Comparison of ENCODE assay signal across 16 cellular contexts in the genomic region with DNA sequence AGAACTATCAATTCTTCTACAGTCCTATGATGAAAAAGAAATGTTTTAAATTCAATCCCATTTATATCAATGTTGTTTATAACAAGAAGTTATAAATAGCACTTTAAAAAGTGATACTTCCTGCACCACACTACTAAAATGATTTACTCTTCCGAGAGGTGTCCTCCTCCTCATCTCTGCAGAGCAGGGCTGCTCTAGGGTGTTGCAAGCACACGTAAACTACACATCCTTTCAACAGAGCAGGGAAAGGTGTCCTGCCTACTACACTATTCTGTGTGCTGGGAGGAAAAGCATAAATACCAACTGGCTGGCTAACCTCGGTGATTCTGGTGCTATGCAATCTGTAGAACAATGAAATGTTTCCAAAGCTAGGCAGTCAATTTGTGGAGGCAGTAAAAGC.
A peak's percentile ranks its signal among the peaks of the same experiment; 100 is the strongest.
DNase-seq lines count a peak whose midpoint lies in the region; ATAC-seq, FAIRE-seq and TF ChIP-seq lines count a peak whose summit lies in the region.
"Had no signal": no experiment of that assay in that cellular context is flagged by ENCODE, and none has a peak within 500 bp of the region (broad histone marks: within the 10 kb centered on the region; RNA-seq: fewer than 3 reads in every experiment).

No MANE protein-coding gene starts in this region.

- H2AFZ ChIP-seq in IMR-90 (replicated peaks; ENCODE audit: low read length, poor library complexity) (no peak overlapping the region), H1 (ENCODE audit: low read length) (peak overlapping the region; percentile 27; the same call in 1 of the 2 replicates)

- H3K56ac ChIP-seq in IMR-90 (ENCODE audit: extremely low read depth, insufficient read depth, low read length) (no peak overlapping the region), H1 (replicated peaks; ENCODE audit: insufficient read length, low read depth, low read length) (no peak overlapping the region)

- H3K23ac ChIP-seq in IMR-90 (ENCODE audit: low read depth, low read length): 0 out of 2 replicates have a peak overlapping the region, but pooled peaks have one; percentile 2
- no peak overlapping the region for H3K23ac ChIP-seq in H1 (ENCODE audit: insufficient read length)

- no peak overlapping the region for H4K91ac ChIP-seq in IMR-90 (ENCODE audit: insufficient read depth, low read depth, low read length)
- H4K91ac ChIP-seq in H1 (replicated peaks; ENCODE audit: insufficient read length, low read length): no peak overlapping the region

- TF ChIP-seq POLR2A in IMR-90 (IDR thresholded peaks at IDR 0.05; ENCODE audit: low read depth, low read length): no peak
- no peak for TF ChIP-seq POLR2A in H1 (IDR thresholded peaks at IDR 0.05; ENCODE audit: control extremely low read depth in 1 of 2, low read depth in 2 of 2, low read length in 2 of 2)

- BruUV-seq in IMR-90 (replicated peaks; lab: Mats Ljungman, UMichigan): no TSS peak

- H2AK5ac ChIP-seq in IMR-90 (ENCODE audit: low read depth, low read length) (no peak overlapping the region), H1 (ENCODE audit: low read depth, low read length) (no peak overlapping the region)

- no peak overlapping the region for H2BK120ac ChIP-seq in IMR-90 (ENCODE audit: low read depth, low read length)
- no peak overlapping the region for H2BK120ac ChIP-seq in H1 (replicated peaks; ENCODE audit: low read depth, low read length)

- H3K36me3 Mint-ChIP-seq in natural killer cell: peaks cover 5% of the 10 kb centered on the region

- in situ Hi-C loops in IMR-90 (cut with MboI; ENCODE audit: low sequenced_read_pairs): no loop called here

- H4K5ac ChIP-seq in IMR-90 (ENCODE audit: low read depth, low read length): no peak overlapping the region
- no peak overlapping the region for H4K5ac ChIP-seq in H1 (ENCODE audit: insufficient read length, low read depth, low read length)

- FAIRE-seq in H1 (lab: Jason Lieb, UNC): no peak
- FAIRE-seq: A549, GM12878, H54, HTR-8/SVneo had no signal

- H3K27ac ChIP-seq in IMR-90 (ENCODE audit: insufficient read depth, low read length) (no peak overlapping the region), H1 (ENCODE audit: low read depth, low read length) (no peak overlapping the region), subcutaneous abdominal adipose tissue (ENCODE audit: low read depth, low read length) (peak overlapping the region; percentile 82), right atrium auricular region (no peak overlapping the region)
- H3K27ac ChIP-seq: A549, C4-2B had no signal

- H3K9ac ChIP-seq in IMR-90 (ENCODE audit: low read depth, low read length) (no peak overlapping the region), H1 (replicated peaks in 1 of 4; ENCODE audit: extremely low read depth in 1 of 4, low read depth in 3 of 4, low read length in 3 of 4) (no peak overlapping the region), subcutaneous abdominal adipose tissue (ENCODE audit: low read length in 5 of 5) (no peak overlapping the region)

- H2BK5ac ChIP-seq in IMR-90 (ENCODE audit: low read depth, low read length, poor library complexity, severe bottlenecking) (no peak overlapping the region), H1 (ENCODE audit: low read depth, low read length) (no peak overlapping the region)

- POLR2A ChIA-PET in IMR-90 (lab: Charles Lee; ENCODE audit: unreplicated experiment): no interaction called here
- POLR2A ChIA-PET in H1 (lab: Charles Lee; ENCODE audit: partially characterized antibody): no interaction called here

- H3K14ac ChIP-seq in IMR-90 (replicated peaks; ENCODE audit: low read depth, low read length) (0 out of 2 replicates have a peak overlapping the region, but pooled peaks have one; percentile 0), H1 (ENCODE audit: insufficient read length) (no peak overlapping the region)

- no peak overlapping the region for H3K4me3 Mint-ChIP-seq in natural killer cell
- H3K4me3 Mint-ChIP-seq: CD4-positive, alpha-beta memory T cell had no signal

- H3K4ac ChIP-seq in IMR-90 (ENCODE audit: low read depth, low read length) (no peak overlapping the region), H1 (replicated peaks; ENCODE audit: insufficient read length, low read depth, low read length) (no peak overlapping the region)

- H3K9me3 Mint-ChIP-seq in natural killer cell: no peaks in the 10 kb centered on the region

- no peaks in the 10 kb centered on the region for H3K27me3 Mint-ChIP-seq in natural killer cell (ENCODE audit: low read depth in 2 of 2)
- H3K27me3 Mint-ChIP-seq: CD4-positive, alpha-beta memory T cell had no signal

- H2BK15ac ChIP-seq in IMR-90 (ENCODE audit: low read depth, low read length) (no peak overlapping the region), H1 (ENCODE audit: low read length) (no peak overlapping the region)

- WGBS in IMR-90 (ENCODE audit: extremely low coverage in 2 of 2, insufficient read length in 1 of 2), 2 experiments: no CpG with 5 or more reads among the region's 3 CpGs
- WGBS in H1 (ENCODE audit: extremely low coverage in 1 of 2, insufficient coverage in 1 of 2, insufficient read length in 1 of 2, insufficient replicate concordance in 2 of 2, low coverage in 1 of 2, low lambda C conversion rate in 2 of 2, missing lambda C conversion rate in 1 of 2), 2 experiments: 90% methylated on average over 3 of the region's 3 CpGs; no CpG with 5 or more reads in 1 of the 2 experiments

- H3K9me3 ChIP-seq in IMR-90 (ENCODE audit: control insufficient read depth, insufficient read depth, low read length): no peaks in the 10 kb centered on the region
- H3K9me3 ChIP-seq in H1 (ENCODE audit: insufficient read depth in 2 of 2, low read depth in 1 of 2, low read length in 1 of 2): no peaks in the 10 kb centered on the region
- H3K9me3 ChIP-seq in subcutaneous abdominal adipose tissue (ENCODE audit: control insufficient read depth in 5 of 5, low read length in 5 of 5): no peaks in the 10 kb centered on the region
- no peaks in the 10 kb centered on the region for H3K9me3 ChIP-seq in right atrium auricular region
- H3K9me3 ChIP-seq: A549, BE2C had no signal

- TF ChIP-seq CTCF in IMR-90 (conservative IDR thresholded peaks at IDR 0.05; ENCODE audit: low read depth, low read length): no peak
- no peak for TF ChIP-seq CTCF in H1 (IDR thresholded peaks at IDR 0.05; ENCODE audit: control extremely low read depth in 1 of 3, insufficient read depth in 1 of 3, low read depth in 1 of 3, low read length in 3 of 3)
- no peak for TF ChIP-seq CTCF in natural killer cell (IDR thresholded peaks at IDR 0.05)
- TF ChIP-seq CTCF in right atrium auricular region (IDR thresholded peaks at IDR 0.05): no peak

- TF ChIP-seq RAD21 in IMR-90 (IDR thresholded peaks at IDR 0.05; ENCODE audit: low read length) (no peak), H1 (IDR thresholded peaks at IDR 0.05 in 1 of 2, conservative IDR thresholded peaks at IDR 0.05 in 1 of 2; ENCODE audit: low read depth in 2 of 2, low read length in 2 of 2) (no peak)

- no peaks in the 10 kb centered on the region for H3K23me2 ChIP-seq in H1 (ENCODE audit: low read depth, low read length)

- H3K27me3 ChIP-seq in IMR-90 (ENCODE audit: control insufficient read depth, insufficient read depth, low read length) (no peaks in the 10 kb centered on the region), H1 (replicated peaks in 1 of 4; ENCODE audit: control insufficient read depth in 3 of 4, extremely low read depth in 1 of 4, insufficient read depth in 3 of 4, low read length in 3 of 4) (no peaks in the 10 kb centered on the region), subcutaneous abdominal adipose tissue (ENCODE audit: control insufficient read depth in 5 of 5, insufficient read depth in 4 of 5, low read length in 5 of 5) (no peaks in the 10 kb centered on the region), right atrium auricular region (no peaks in the 10 kb centered on the region)
- H3K27me3 ChIP-seq: BE2C had no signal

- H3K9me1 ChIP-seq in IMR-90 (ENCODE audit: insufficient read depth, low read length): peaks cover 7% of the 10 kb centered on the region; the same call in 1 of the 2 replicates

- H4K20me1 ChIP-seq in IMR-90 (ENCODE audit: insufficient read depth, low read length) (no peaks in the 10 kb centered on the region), H1 (replicated peaks in 1 of 2; ENCODE audit: control insufficient read depth in 1 of 2, insufficient read depth in 2 of 2, low read length in 2 of 2) (no peaks in the 10 kb centered on the region)

- H3K4me2 ChIP-seq in IMR-90 (ENCODE audit: low read depth, low read length): no peak overlapping the region
- no peak overlapping the region for H3K4me2 ChIP-seq in H1 (ENCODE audit: insufficient read depth in 1 of 2, low read depth in 2 of 2, low read length in 2 of 2)
- H3K4me2 ChIP-seq: A549 had no signal

- ATAC-seq in IMR-90 (ENCODE audit: low read depth) (no peak), natural killer cell (peak in 2 of 3 donors; percentile 46 to 49)
- ATAC-seq: A549, GM12878, HCT116 had no signal

- H3K4me1 Mint-ChIP-seq in natural killer cell: peaks cover 8 to 11% of the 10 kb centered on the region in 2 donors

- TF ChIP-seq EP300 in H1 (IDR thresholded peaks at IDR 0.05; ENCODE audit: borderline replicate concordance in 1 of 2, low read depth in 2 of 2, low read length in 2 of 2): no peak

- H3K36me3 ChIP-seq in IMR-90 (ENCODE audit: control insufficient read depth, insufficient read depth, low read length) (peaks cover 14% of the 10 kb centered on the region), H1 (ENCODE audit: control insufficient read depth in 2 of 4, insufficient read depth in 4 of 4, low read length in 3 of 4) (no peaks in the 10 kb centered on the region; a peak in 1 of 8 replicates), subcutaneous abdominal adipose tissue (ENCODE audit: control insufficient read depth in 5 of 5, insufficient read depth in 5 of 5, low read length in 5 of 5) (peaks cover 7 to 21% (median 14%) of the 10 kb centered on the region in 5 donors), right atrium auricular region (peaks cover 7% of the 10 kb centered on the region)
- H3K36me3 ChIP-seq: BE2C had no signal

- DNase-seq in IMR-90 (no peak), H1 (ENCODE audit: low read depth in 1 of 2, low spot score in 2 of 2) (no peak), natural killer cell (no peak), inferior parietal cortex (ENCODE audit: extremely low spot score) (no peak), GOT3 (lab: John Stamatoyannopoulos, UW) (no peak), right atrium auricular region (ENCODE audit: low spot score) (no peak)
- DNase-seq: BE2C; CD4-positive, alpha-beta memory T cell; DMS79 had no signal

- H3K79me1 ChIP-seq in IMR-90 (ENCODE audit: low read depth in 1 of 2, low read length in 2 of 2) (peaks cover 5 to 18% of the 10 kb centered on the region in 2 experiments; a peak in 3 of 4 replicates), H1 (ENCODE audit: low read depth, low read length) (no peaks in the 10 kb centered on the region)

- H2BK20ac ChIP-seq in IMR-90 (ENCODE audit: low read depth, low read length) (no peak overlapping the region), H1 (ENCODE audit: low read length) (no peak overlapping the region)

- intact Hi-C loops in IMR-90 (cut with micrococcal nuclease) (no loop called here), natural killer cell (cut with micrococcal nuclease) (no loop called here)

- H3K4me3 ChIP-seq in IMR-90 (ENCODE audit: insufficient read depth, low read depth, low read length) (no peak overlapping the region), H1 (ENCODE audit: extremely low read depth in 1 of 4, insufficient read depth in 2 of 4, low read depth in 3 of 4, low read length in 4 of 4) (no peak overlapping the region), subcutaneous abdominal adipose tissue (ENCODE audit: low read depth in 1 of 5, low read length in 5 of 5) (no peak overlapping the region), right atrium auricular region (no peak overlapping the region)
- H3K4me3 ChIP-seq: A549, GM12878 had no signal

- CTCF ChIA-PET in IMR-90 (lab: Yijun Ruan, JAX): interaction anchor here (2.4 kb wide), 1 partner anchor 153 kb away, joined by 12 read pairs; a partner anchor contains a TSS
- CTCF ChIA-PET in H1 (lab: Charles Lee; ENCODE audit: partially characterized antibody): interaction anchor here (0.6 to 1.6 kb wide), 3 partner anchors 8 to 1761 kb away, joined by 3 to 4 read pairs (median 3); no protein-coding TSS in a partner anchor

- H4K8ac ChIP-seq in IMR-90 (ENCODE audit: low read depth in 2 of 2, low read length in 2 of 2) (no peak overlapping the region), H1 (ENCODE audit: extremely low read depth, insufficient read depth, low read length) (no peak overlapping the region)

- peaks cover 7% of the 10 kb centered on the region for H3K4me1 ChIP-seq in IMR-90 (ENCODE audit: control insufficient read depth, insufficient read depth, low read length)
- peaks cover 0 to 8% (median 1%) of the 10 kb centered on the region in 4 experiments; a peak in 2 of 7 replicates for H3K4me1 ChIP-seq in H1 (replicated peaks in 1 of 4; ENCODE audit: control insufficient read depth in 3 of 4, insufficient read depth in 4 of 4, low read length in 3 of 4)
- H3K4me1 ChIP-seq in subcutaneous abdominal adipose tissue (ENCODE audit: control insufficient read depth in 5 of 5, insufficient read depth in 5 of 5, low read length in 5 of 5): peaks cover 0 to 25% (median 18%) of the 10 kb centered on the region in 5 donors
- H3K4me1 ChIP-seq in right atrium auricular region: peaks cover 0 to 11% of the 10 kb centered on the region in 2 donors

- dilution Hi-C loops in IMR-90 (cut with HindIII; ENCODE audit: low sequenced_read_pairs, unreplicated experiment): no loop called here

- H2BK12ac ChIP-seq in H1 (ENCODE audit: low read depth, low read length): no peak overlapping the region; the same call in 1 of the 2 replicates

- H3K79me2 ChIP-seq in H1 (ENCODE audit: control insufficient read depth in 1 of 2, insufficient read depth in 2 of 2, low read length in 2 of 2): no peaks in the 10 kb centered on the region

- H3K18ac ChIP-seq in IMR-90 (ENCODE audit: low read depth, low read length): no peak overlapping the region
- no peak overlapping the region for H3K18ac ChIP-seq in H1 (ENCODE audit: extremely low read depth, low read length)

- H3K27ac Mint-ChIP-seq in natural killer cell: peak overlapping the region in 1 of 2 donors; percentile 13

- H2AK9ac ChIP-seq in IMR-90 (replicated peaks; ENCODE audit: low read depth, low read length, poor library complexity): no peak overlapping the region
